In genomic region chr2:62705007-62705829, GRCh38 we compare ENCODE assay signal across 8 cellular contexts. TPM values are rescaled to one million over a fixed set of nuclear protein-coding genes. Genes with fewer than 3 reads are reported as not detected.
DNase-seq lines count a peak whose midpoint lies in the region; ATAC-seq and TF ChIP-seq lines count a peak whose summit lies in the region.

Gene EHBP1 (plus strand): TSS chr2:62705713. CDS start chr2:62707192, 1,479 bp downstream.

- no peaks in the 10 kb centered on the region for H3K27me3 Mint-ChIP-seq in progenitor cell of endocrine pancreas

- H3K4me1 ChIP-seq in left ventricle myocardium inferior, result peaks cover 40% of the 10 kb centered on the region

- no peaks in the 10 kb centered on the region for H3K9me3 ChIP-seq in left ventricle myocardium inferior (replicated peaks)

- intact Hi-C loops in left ventricle myocardium inferior (cut with micrococcal nuclease), result no loop called here

- peaks cover 9% of the 10 kb centered on the region for H3K36me3 Mint-ChIP-seq in progenitor cell of endocrine pancreas (ENCODE audit: insufficient read depth)

- H3K27ac ChIP-seq in angular gyrus (ENCODE audit: low read depth, low read length), result peak within 1 kb of the TSS; percentile 82
- H3K27ac ChIP-seq in left ventricle myocardium inferior (replicated peaks), result peak within 1 kb of the TSS; percentile 90

- TF ChIP-seq CTCF in left ventricle myocardium inferior (IDR thresholded peaks at IDR 0.05; ENCODE audit: borderline replicate concordance) (no peak), progenitor cell of endocrine pancreas (IDR thresholded peaks at IDR 0.05; ENCODE audit: unreplicated experiment) (no peak)

- peak; percentile 96 for ATAC-seq in GM18498 (IDR thresholded peaks at IDR 0.05; ENCODE audit: unreplicated experiment)
- ATAC-seq in HG02938 (IDR thresholded peaks at IDR 0.05; ENCODE audit: unreplicated experiment), result peak; percentile 96

- H3K4me1 Mint-ChIP-seq in progenitor cell of endocrine pancreas (ENCODE audit: low read depth), result peaks cover 28% of the 10 kb centered on the region

- peak within 1 kb of the TSS; percentile 85 for H3K4me3 Mint-ChIP-seq in progenitor cell of endocrine pancreas (ENCODE audit: low read depth)

- peak within 1 kb of the TSS; percentile 83 for H3K4me3 ChIP-seq in left ventricle myocardium inferior

- no peaks in the 10 kb centered on the region for H3K9me3 Mint-ChIP-seq in progenitor cell of endocrine pancreas (ENCODE audit: low read depth)

- no peaks in the 10 kb centered on the region for H3K36me3 ChIP-seq in left ventricle myocardium inferior

- peak; percentile 99 to 100 for DNase-seq in NCI-H187 (lab: John Stamatoyannopoulos, UW)
- DNase-seq in T-helper 2 cell, result peak; percentile 95 to 98 (median 95)
- DNase-seq in left ventricle myocardium inferior, result peak; percentile 99
- DNase-seq in progenitor cell of endocrine pancreas (ENCODE audit: low spot score, unreplicated experiment), result peak; percentile 99
- peak; percentile 99 for DNase-seq in ureter (ENCODE audit: low spot score)

- no peaks in the 10 kb centered on the region for H3K27me3 ChIP-seq in left ventricle myocardium inferior (ENCODE audit: low read depth)

- peak within 1 kb of the TSS; percentile 93 for H3K27ac Mint-ChIP-seq in progenitor cell of endocrine pancreas

RNA-seq across cellular contexts. Expression of gene EHBP1, which starts in this region (rescaled TPM):
- total RNA-seq in left ventricle myocardium inferior, result 20.4 TPM
- 45.6 and 49.9 TPM in 2 replicates for total RNA-seq in progenitor cell of endocrine pancreas
- 62.2 TPM for total RNA-seq in ureter

Comparison
In these comparisons a context has a peak if more than half of its experiments do, and no peak if none do; other contexts are left out.
1. Peak in every context shown above with its lines: DNase-seq, ATAC-seq, H3K4me3 ChIP-seq and H3K27ac ChIP-seq.